22 cellular contexts compared by ENCODE assay signal in genomic region chr9:13992136-13992798, GRCh38.
DNase-seq lines count a peak whose midpoint lies in the region; ATAC-seq and TF ChIP-seq lines count a peak whose summit lies in the region.
"Had no signal": no experiment of that assay in that cellular context is flagged by ENCODE, and none has a peak within 500 bp of the region (broad histone marks: within the 10 kb centered on the region; RNA-seq: fewer than 3 reads in every experiment).

No MANE protein-coding gene starts in this region.

- H3K27ac Mint-ChIP-seq in stimulated activated effector memory CD8-positive, alpha-beta T cell treated with anti-CD3 and anti-CD28 coated beads, Interleukin-12 subunit alpha, Interleukin-12 subunit beta, amount 100 ng/mL, for 72 hours: no peak overlapping the region
- H3K27ac Mint-ChIP-seq: activated naive CD8-positive, alpha-beta T cell; natural killer cell treated with Interleukin-12 subunit alpha and Interleukin-12 subunit beta and Interleukin-15 and Interleukin-18, amount 100 ng/mL, for 72 hours; T-helper 17 cell had no signal

- H3K27me3 ChIP-seq in skeletal muscle satellite cell (ENCODE audit: control insufficient read depth, insufficient read depth, low read length): no peaks in the 10 kb centered on the region
- H3K27me3 ChIP-seq in spleen (replicated peaks in 1 of 7): no peaks in the 10 kb centered on the region
- H3K27me3 ChIP-seq: body of pancreas, esophagus muscularis mucosa, SJSA1 had no signal

- peaks cover 12% of the 10 kb centered on the region for H3K4me1 ChIP-seq in skeletal muscle satellite cell (ENCODE audit: control insufficient read depth, insufficient read depth, low read length)
- no peaks in the 10 kb centered on the region for H3K4me1 ChIP-seq in spleen
- H3K4me1 ChIP-seq: body of pancreas, SJSA1 had no signal

- H3K4me1 Mint-ChIP-seq in stimulated activated effector memory CD8-positive, alpha-beta T cell treated with anti-CD3 and anti-CD28 coated beads, Interleukin-12 subunit alpha, Interleukin-12 subunit beta, amount 100 ng/mL, for 72 hours: no peaks in the 10 kb centered on the region
- H3K4me1 Mint-ChIP-seq: T-helper 17 cell had no signal

- WGBS in spleen, 5 donors: 80 to 91% (median 81%) methylated on average over 4 of the region's 4 CpGs

- no peaks in the 10 kb centered on the region for H3K9me3 ChIP-seq in skeletal muscle satellite cell (replicated peaks; ENCODE audit: low read length)
- H3K9me3 ChIP-seq in spleen: no peaks in the 10 kb centered on the region
- H3K9me3 ChIP-seq: body of pancreas, esophagus muscularis mucosa, SJSA1 had no signal

- H3K27ac ChIP-seq in spleen: no peak overlapping the region
- H3K27ac ChIP-seq in coronary artery: no peak overlapping the region
- H3K27ac ChIP-seq: body of pancreas, esophagus muscularis mucosa, SJSA1 had no signal

- no peak for TF ChIP-seq CTCF in fibroblast of pulmonary artery (IDR thresholded peaks at IDR 0.05; ENCODE audit: low read length, missing control alignments)
- no peak for TF ChIP-seq CTCF in spleen (IDR thresholded peaks at IDR 0.05 in 8 of 11, conservative IDR thresholded peaks at IDR 0.05 in 3 of 11)
- no peak for TF ChIP-seq CTCF in coronary artery (IDR thresholded peaks at IDR 0.05)

- no peak overlapping the region for H3K4me3 ChIP-seq in fibroblast of pulmonary artery (replicated peaks; ENCODE audit: low read depth, low read length)
- H3K4me3 ChIP-seq in skeletal muscle satellite cell (ENCODE audit: low read length): no peak overlapping the region
- no peak overlapping the region for H3K4me3 ChIP-seq in spleen
- no peak overlapping the region for H3K4me3 ChIP-seq in coronary artery
- H3K4me3 ChIP-seq: body of pancreas, esophagus muscularis mucosa, SJSA1 had no signal

- TF ChIP-seq POLR2A in spleen (IDR thresholded peaks at IDR 0.05): no peak

- intact Hi-C loops in spleen (cut with DNase I; ENCODE audit: low total_unique reads): no loop called here

- no peaks in the 10 kb centered on the region for H3K36me3 Mint-ChIP-seq in stimulated activated effector memory CD8-positive, alpha-beta T cell treated with anti-CD3 and anti-CD28 coated beads, Interleukin-12 subunit alpha, Interleukin-12 subunit beta, amount 100 ng/mL, for 72 hours
- H3K36me3 Mint-ChIP-seq: activated naive CD8-positive, alpha-beta T cell; natural killer cell treated with Interleukin-12 subunit alpha and Interleukin-12 subunit beta and Interleukin-15 and Interleukin-18, amount 100 ng/mL, for 72 hours had no signal

- H3K4me2 ChIP-seq in skeletal muscle satellite cell (ENCODE audit: low read length): peak overlapping the region; percentile 21

- H3K9me3 Mint-ChIP-seq in stimulated activated effector memory CD8-positive, alpha-beta T cell treated with anti-CD3 and anti-CD28 coated beads, Interleukin-12 subunit alpha, Interleukin-12 subunit beta, amount 100 ng/mL, for 72 hours: peaks cover 6% of the 10 kb centered on the region

- H3K36me3 ChIP-seq in skeletal muscle satellite cell (ENCODE audit: insufficient read depth, low read length) (no peaks in the 10 kb centered on the region), spleen (no peaks in the 10 kb centered on the region)
- H3K36me3 ChIP-seq: esophagus muscularis mucosa, SJSA1 had no signal

- ATAC-seq in stimulated activated effector memory CD8-positive, alpha-beta T cell treated with anti-CD3 and anti-CD28 coated beads, Interleukin-12 subunit alpha, Interleukin-12 subunit beta, amount 100 ng/mL, for 72 hours: no peak
- ATAC-seq: body of pancreas; natural killer cell treated with Interleukin-12 subunit alpha and Interleukin-12 subunit beta and Interleukin-15 and Interleukin-18, amount 100 ng/mL, for 72 hours; T-helper 17 cell had no signal

- no peak overlapping the region for H3K9ac ChIP-seq in skeletal muscle satellite cell (ENCODE audit: low read depth, low read length)

- no peak overlapping the region for H3K4me3 Mint-ChIP-seq in stimulated activated effector memory CD8-positive, alpha-beta T cell treated with anti-CD3 and anti-CD28 coated beads, Interleukin-12 subunit alpha, Interleukin-12 subunit beta, amount 100 ng/mL, for 72 hours
- H3K4me3 Mint-ChIP-seq: activated naive CD8-positive, alpha-beta T cell; natural killer cell treated with Interleukin-12 subunit alpha and Interleukin-12 subunit beta and Interleukin-15 and Interleukin-18, amount 100 ng/mL, for 72 hours; T-helper 17 cell had no signal

- DNase-seq in NCI-H1092 treated with DMSO at 0.1 percent for 48 hours (lab: John Stamatoyannopoulos, UW): peak; percentile 42
- DNase-seq in NCI-H1092 (lab: John Stamatoyannopoulos, UW): no peak
- peak; percentile 0 for DNase-seq in OCI-M1 (lab: John Stamatoyannopoulos, UW)
- DNase-seq in fibroblast of pulmonary artery (ENCODE audit: low read depth): peak; percentile 48
- DNase-seq in stimulated activated effector memory CD8-positive, alpha-beta T cell treated with anti-CD3 and anti-CD28 coated beads, Interleukin-12 subunit alpha, Interleukin-12 subunit beta, amount 100 ng/mL, for 72 hours (ENCODE audit: low spot score in 2 of 2): no peak
- no peak for DNase-seq in spleen
- DNase-seq in coronary artery (ENCODE audit: low spot score): no peak
- DNase-seq: activated CD4-positive, CD25-positive, alpha-beta regulatory T cell; activated CD8-positive, alpha-beta memory T cell treated with anti-CD3 and anti-CD28 coated beads for 24 hours; body of pancreas; C1 segment of cervical spinal cord; islet precursor cell; Kasumi-1; mesendoderm; NCI-H1694; stimulated activated CD4-positive, alpha-beta T cell treated with anti-CD3 and anti-CD28 coated beads, Interleukin-12 subunit alpha, Interleukin-12 subunit beta, amount 100 ng/mL, for 4 hours; T-helper 17 cell had no signal

Comparison
In these comparisons a context has a peak if more than half of its experiments do, and no peak if none do; other contexts are left out.
1. DNase-seq: peak in NCI-H1092 treated with DMSO at 0.1 percent for 48 hours (single experiment), OCI-M1 (single experiment) and fibroblast of pulmonary artery (single experiment); none in NCI-H1092 (single experiment), stimulated activated effector memory CD8-positive, alpha-beta T cell treated with anti-CD3 and anti-CD28 coated beads, Interleukin-12 subunit alpha, Interleukin-12 subunit beta, amount 100 ng/mL, for 72 hours (0 of 2), spleen (single experiment) and coronary artery (single experiment).